Comparison of ENCODE assay signal across 8 cellular contexts in the genomic region with DNA sequence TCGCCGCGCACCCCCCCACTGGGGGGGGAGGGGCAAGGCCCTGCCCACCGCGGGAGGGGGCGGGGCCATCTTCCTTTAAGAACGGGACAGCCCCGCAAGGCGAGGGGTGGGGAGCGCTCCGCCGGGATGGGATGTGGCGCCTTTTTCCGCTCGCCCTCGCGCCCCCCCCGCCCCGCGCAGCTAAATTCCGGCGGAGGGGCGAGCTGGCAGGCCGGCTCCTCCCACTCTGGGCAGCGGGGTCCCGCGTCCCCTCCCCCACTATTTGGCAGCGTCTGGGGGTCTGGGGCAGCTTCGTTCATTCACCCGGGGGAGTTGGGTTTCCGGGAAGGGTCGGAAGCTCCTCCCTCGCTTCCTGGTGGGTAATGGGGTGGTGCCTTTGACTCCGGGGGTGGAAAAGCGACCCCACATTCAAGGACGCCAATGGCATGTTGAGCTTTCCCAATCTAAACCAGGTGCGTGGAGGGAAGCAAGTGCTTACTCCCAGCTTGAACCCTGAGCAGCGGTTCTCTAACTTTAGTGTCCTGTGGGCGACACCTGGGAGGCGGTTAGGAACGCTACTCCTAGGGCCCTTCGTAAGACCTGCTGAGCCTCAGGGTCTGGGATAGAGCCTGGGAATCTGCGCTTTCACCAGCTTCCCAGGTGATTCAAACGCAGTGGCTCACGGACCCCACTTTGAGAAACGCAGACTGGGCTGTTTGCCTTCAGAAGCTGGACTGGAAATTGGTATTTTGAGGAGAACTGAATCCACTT. TPM values are rescaled to one million over a fixed set of nuclear protein-coding genes. Genes with fewer than 3 reads are reported as not detected.
DNase-seq lines count a peak whose midpoint lies in the region; ATAC-seq and TF ChIP-seq lines count a peak whose summit lies in the region.

No MANE protein-coding gene starts in this region.

- H3K79me2 ChIP-seq in OCI-LY1 (ENCODE audit: insufficient read depth, low read length): peaks cover 53% of the 10 kb centered on the region

- peak overlapping the region; percentile 90 for H3K27ac ChIP-seq in OCI-LY1 (ENCODE audit: low read depth, low read length, poor library complexity, severe bottlenecking)
- peak overlapping the region; percentile 90 for H3K27ac ChIP-seq in muscle layer of duodenum (ENCODE audit: low read length)

- DNase-seq in ELF-1 (ENCODE audit: low read depth, low spot score) (peak; percentile 87), DMS153 treated with DMSO at 0.1 percent for 48 hours (lab: John Stamatoyannopoulos, UW; ENCODE audit: unreplicated experiment) (no peak)
- peak; percentile 86 for DNase-seq in activated T-cell treated with anti-CD3 and anti-CD28 coated beads, Interleukin-2, amount 50 U/mL, for 24 hours
- DNase-seq in stimulated activated CD8-positive, alpha-beta memory T cell treated with anti-CD3 and anti-CD28 coated beads, Interleukin-7, amount 100 ng/mL, for 48 hours (ENCODE audit: extremely low read depth in 1 of 2, low read depth in 1 of 2): peak; percentile 60 to 65

- peak; percentile 23 for ATAC-seq in HG02885 (IDR thresholded peaks at IDR 0.05; ENCODE audit: poor library complexity, unreplicated experiment)
- peak; percentile 57 for ATAC-seq in esophagus mucosa

- H3K4me1 Mint-ChIP-seq in activated T-cell treated with anti-CD3 and anti-CD28 coated beads, Interleukin-2, amount 50 U/mL, for 24 hours (ENCODE audit: low read depth): peaks cover 75% of the 10 kb centered on the region

- H3K9ac ChIP-seq in OCI-LY1 (ENCODE audit: low read length): peak overlapping the region; percentile 92

- H3K36me3 ChIP-seq in OCI-LY1 (ENCODE audit: insufficient read depth, low read length) (peaks cover 23% of the 10 kb centered on the region), muscle layer of duodenum (ENCODE audit: control insufficient read depth in 1 of 2, insufficient read depth in 2 of 2, low read length in 2 of 2) (no peaks in the 10 kb centered on the region)

- TF ChIP-seq CTCF in OCI-LY1 (IDR thresholded peaks at IDR 0.05; ENCODE audit: low read length): peak; percentile 6; the same call in 1 of the 2 replicates

- peaks cover 50% of the 10 kb centered on the region for H3K36me3 Mint-ChIP-seq in activated T-cell treated with anti-CD3 and anti-CD28 coated beads, Interleukin-2, amount 50 U/mL, for 24 hours (ENCODE audit: low read depth)

- H3K27ac Mint-ChIP-seq in activated T-cell treated with anti-CD3 and anti-CD28 coated beads, Interleukin-2, amount 50 U/mL, for 24 hours: peak overlapping the region; percentile 94

- H3K9me3 Mint-ChIP-seq in activated T-cell treated with anti-CD3 and anti-CD28 coated beads, Interleukin-2, amount 50 U/mL, for 24 hours: no peaks in the 10 kb centered on the region

- H3K4me2 ChIP-seq in OCI-LY1 (ENCODE audit: low read length): peak overlapping the region; percentile 86

- no peaks in the 10 kb centered on the region for H3K9me3 ChIP-seq in OCI-LY1 (ENCODE audit: low read length)
- no peaks in the 10 kb centered on the region for H3K9me3 ChIP-seq in muscle layer of duodenum (ENCODE audit: control insufficient read depth in 1 of 2, low read length in 2 of 2)

- H3K27me3 ChIP-seq in OCI-LY1 (ENCODE audit: insufficient read depth, low read length) (no peaks in the 10 kb centered on the region), muscle layer of duodenum (ENCODE audit: low read depth, low read length) (no peaks in the 10 kb centered on the region)

- H4K20me1 ChIP-seq in OCI-LY1 (ENCODE audit: insufficient read depth, low read length): no peaks in the 10 kb centered on the region

- peak overlapping the region; percentile 89 for H3K4me3 Mint-ChIP-seq in activated T-cell treated with anti-CD3 and anti-CD28 coated beads, Interleukin-2, amount 50 U/mL, for 24 hours

- peaks cover 77% of the 10 kb centered on the region for H3K4me1 ChIP-seq in OCI-LY1 (ENCODE audit: insufficient read depth, low read length, severe bottlenecking)
- H3K4me1 ChIP-seq in muscle layer of duodenum (ENCODE audit: control insufficient read depth in 1 of 2, insufficient read depth in 2 of 2, low read length in 2 of 2): peaks cover 19 to 35% of the 10 kb centered on the region in 2 donors

- no peaks in the 10 kb centered on the region for H3K27me3 Mint-ChIP-seq in activated T-cell treated with anti-CD3 and anti-CD28 coated beads, Interleukin-2, amount 50 U/mL, for 24 hours

- peak overlapping the region; percentile 96 for H3K4me3 ChIP-seq in OCI-LY1 (ENCODE audit: low read depth, low read length, poor library complexity, severe bottlenecking)
- H3K4me3 ChIP-seq in muscle layer of duodenum (ENCODE audit: low read depth in 1 of 2, low read length in 2 of 2): peak overlapping the region; percentile 82 to 98

- H2AFZ ChIP-seq in OCI-LY1 (ENCODE audit: low read length): no peak overlapping the region

- H3F3A ChIP-seq in OCI-LY1 (ENCODE audit: insufficient read depth, low read length): peaks cover 13% of the 10 kb centered on the region; the same call in 1 of the 2 replicates

- no peaks in the 10 kb centered on the region for H3K9me2 ChIP-seq in OCI-LY1 (ENCODE audit: low read depth, low read length)

RNA-seq across cellular contexts. Expression of a gene that starts 0.9 kb away (rescaled TPM):
- total RNA-seq in esophagus mucosa: 27.5 TPM
